In the genomic region with DNA sequence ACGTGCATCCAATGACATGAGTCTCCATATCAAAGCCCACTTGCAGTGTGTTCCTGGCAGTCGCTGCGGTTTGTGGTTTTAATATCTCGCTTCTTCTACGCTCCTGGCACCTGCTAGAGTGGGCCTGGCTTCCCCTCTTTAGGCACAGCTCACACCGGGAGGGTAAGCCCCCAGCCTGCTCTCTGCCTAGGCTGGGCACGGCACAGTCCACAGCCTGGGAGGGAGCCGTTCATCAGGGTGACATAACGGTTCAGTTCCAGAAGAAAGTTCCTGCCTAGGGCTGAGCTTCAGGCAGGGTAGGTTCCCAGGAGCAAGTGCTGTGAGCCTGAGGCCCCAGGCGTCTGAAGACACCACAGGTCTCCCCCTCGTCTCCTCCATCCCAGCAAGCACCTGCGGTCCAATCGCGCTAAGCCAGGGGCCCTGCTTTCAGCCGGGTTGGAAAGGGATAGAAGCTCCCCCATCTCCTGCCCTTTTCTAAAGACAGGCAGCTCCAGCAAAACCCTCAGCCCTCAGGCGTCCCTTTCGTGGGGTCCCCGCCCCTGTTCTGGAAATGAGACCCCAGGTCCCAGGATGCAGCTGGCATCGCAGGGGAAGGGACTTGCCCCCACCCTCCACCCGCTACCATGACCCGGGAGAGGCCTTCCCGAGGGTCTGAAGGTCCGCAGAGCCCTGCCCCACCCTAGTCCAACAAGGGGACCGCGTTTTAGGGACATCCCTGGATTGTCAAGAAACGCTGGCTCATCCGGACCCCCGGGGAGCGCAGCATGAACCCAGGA, we compare ENCODE assay signal across 9 cellular contexts.
DNase-seq lines count a peak whose midpoint lies in the region; TF ChIP-seq lines count a peak whose summit lies in the region.
"Had no signal": no experiment of that assay in that cellular context is flagged by ENCODE, and none has a peak within 500 bp of the region (broad histone marks: within the 10 kb centered on the region; RNA-seq: fewer than 3 reads in every experiment).

No MANE protein-coding gene starts in this region.

- H3K9me3 ChIP-seq in CD4-positive, alpha-beta memory T cell (ENCODE audit: control insufficient read depth in 1 of 2, low read length in 2 of 2) = no peaks in the 10 kb centered on the region
- H3K9me3 ChIP-seq in endodermal cell (ENCODE audit: control insufficient read depth, low read length) (no peaks in the 10 kb centered on the region), neuron (ENCODE audit: low read length) (no peaks in the 10 kb centered on the region)

- no peaks in the 10 kb centered on the region for H3K9me3 Mint-ChIP-seq in CD4-positive, alpha-beta memory T cell
- no peaks in the 10 kb centered on the region for H3K9me3 Mint-ChIP-seq in endodermal cell

- H3K27me3 ChIP-seq in CD4-positive, alpha-beta memory T cell (ENCODE audit: insufficient read depth, low read length) = peaks cover 14% of the 10 kb centered on the region
- H3K27me3 ChIP-seq in endodermal cell (ENCODE audit: control insufficient read depth, insufficient read depth, low read length, poor library complexity, severe bottlenecking) = peaks cover 50% of the 10 kb centered on the region
- H3K27me3 ChIP-seq in neuron (ENCODE audit: insufficient read depth, low read length) = peaks cover 24% of the 10 kb centered on the region

- H3K9ac ChIP-seq in endodermal cell (ENCODE audit: extremely low read depth, low read length, poor library complexity, severe bottlenecking) = no peak overlapping the region

- 34 to 52% methylated on average over 14 to 29 of the region's 29 CpGs for WGBS in endodermal cell (ENCODE audit: insufficient coverage in 1 of 2, insufficient read length in 1 of 2), 2 experiments

- intact Hi-C loops in CD4-positive, alpha-beta memory T cell (cut with micrococcal nuclease) = loop anchor here (1.0 to 10.0 kb wide), 3 partner anchors 869 to 1557 kb away; no protein-coding TSS in a partner anchor

- in situ Hi-C loops in ACHN (cut with HindIII; ENCODE audit: low pct_ligation_motif_present, low pct_unique_long_range_greater_than_20kb, low sequenced_read_pairs) = no loop called here

- H3K4me3 ChIP-seq in CD4-positive, alpha-beta memory T cell (ENCODE audit: low read length in 2 of 2) = no peak overlapping the region
- H3K4me3 ChIP-seq in Jurkat, Clone E6-1 (ENCODE audit: low read length) = peak overlapping the region; percentile 11; the same call in 1 of the 2 replicates
- H3K4me3 ChIP-seq in endodermal cell (ENCODE audit: low read length) (peak overlapping the region; percentile 66), neuron (ENCODE audit: low read length) (peak overlapping the region; percentile 36)

- peaks cover 5 to 16% (median 6%) of the 10 kb centered on the region in 4 donors for H3K4me1 Mint-ChIP-seq in CD4-positive, alpha-beta memory T cell
- peaks cover 1% of the 10 kb centered on the region for H3K4me1 Mint-ChIP-seq in endodermal cell

- POLR2A ChIA-PET in CD4-positive, alpha-beta memory T cell (lab: Charles Lee; ENCODE audit: partially characterized antibody) = no interaction called here

- peaks cover 11% of the 10 kb centered on the region for H3K4me1 ChIP-seq in CD4-positive, alpha-beta memory T cell (ENCODE audit: insufficient read depth, low read length)
- peaks cover 5% of the 10 kb centered on the region for H3K4me1 ChIP-seq in endodermal cell (ENCODE audit: control insufficient read depth, insufficient read depth, low read length)
- H3K4me1 ChIP-seq in neuron (ENCODE audit: insufficient read depth, low read length) = no peaks in the 10 kb centered on the region

- peak in 4 of 5 donors; percentile 4 to 10 (median 6) for DNase-seq in CD4-positive, alpha-beta memory T cell
- DNase-seq in Jurkat, Clone E6-1 (ENCODE audit: low read depth, low spot score) = peak; percentile 93
- DNase-seq in endodermal cell (no peak), germinal center (ENCODE audit: low spot score) (no peak), erythroblast (lab: John Stamatoyannopoulos, UW) (no peak), NCI-H128 (lab: John Stamatoyannopoulos, UW; ENCODE audit: unreplicated experiment) (no peak), ACHN (no peak)
- DNase-seq: NCI-H1694 had no signal

- H3K36me3 ChIP-seq in CD4-positive, alpha-beta memory T cell (ENCODE audit: insufficient read depth, low read length) = no peaks in the 10 kb centered on the region
- H3K36me3 ChIP-seq in endodermal cell (ENCODE audit: control insufficient read depth, insufficient read depth, low read length) (no peaks in the 10 kb centered on the region), neuron (ENCODE audit: insufficient read depth, low read length) (no peaks in the 10 kb centered on the region)

- no peak overlapping the region for H3K27ac ChIP-seq in CD4-positive, alpha-beta memory T cell (ENCODE audit: low read depth, low read length)
- H3K27ac ChIP-seq in endodermal cell (ENCODE audit: low read depth, low read length) = no peak overlapping the region

- no peak for TF ChIP-seq POLR2A in erythroblast (IDR thresholded peaks at IDR 0.05; ENCODE audit: low read length)

- no peak for TF ChIP-seq CTCF in endodermal cell (conservative IDR thresholded peaks at IDR 0.05)

- peak overlapping the region in 1 of 8 donors; percentile 17 for H3K4me3 Mint-ChIP-seq in CD4-positive, alpha-beta memory T cell
- peak overlapping the region; percentile 52 for H3K4me3 Mint-ChIP-seq in endodermal cell

- no peaks in the 10 kb centered on the region for H3K36me3 Mint-ChIP-seq in CD4-positive, alpha-beta memory T cell
- no peaks in the 10 kb centered on the region for H3K36me3 Mint-ChIP-seq in endodermal cell (ENCODE audit: low read depth)

- H2AFZ ChIP-seq in neuron (ENCODE audit: low read depth, low read length) = no peak overlapping the region

- CTCF ChIA-PET in CD4-positive, alpha-beta memory T cell (lab: Charles Lee; ENCODE audit: partially characterized antibody) = interaction anchor here (0.6 to 5.5 kb wide), 32 partner anchors 8 to 1561 kb away, joined by 3 to 90 read pairs (median 4); no protein-coding TSS in a partner anchor

- no peak overlapping the region for H3K27ac Mint-ChIP-seq in CD4-positive, alpha-beta memory T cell
- H3K27ac Mint-ChIP-seq in endodermal cell = no peak overlapping the region

- peaks cover 17 to 36% of the 10 kb centered on the region in 2 donors for H3K27me3 Mint-ChIP-seq in CD4-positive, alpha-beta memory T cell
- H3K27me3 Mint-ChIP-seq in endodermal cell (ENCODE audit: insufficient read depth) = peaks cover 47% of the 10 kb centered on the region

Comparison
In these comparisons a context has a peak if more than half of its experiments do, and no peak if none do; other contexts are left out.
1. DNase-seq: peak in CD4-positive, alpha-beta memory T cell (4 of 5) and Jurkat, Clone E6-1 (single experiment); none in endodermal cell (single experiment), germinal center (single experiment), erythroblast (0 of 2), NCI-H128 (single experiment) and ACHN (single experiment).
2. H3K4me3 ChIP-seq: peak in Jurkat, Clone E6-1 (single experiment), endodermal cell (single experiment) and neuron (single experiment); none in CD4-positive, alpha-beta memory T cell (0 of 2).